In the genomic region with DNA sequence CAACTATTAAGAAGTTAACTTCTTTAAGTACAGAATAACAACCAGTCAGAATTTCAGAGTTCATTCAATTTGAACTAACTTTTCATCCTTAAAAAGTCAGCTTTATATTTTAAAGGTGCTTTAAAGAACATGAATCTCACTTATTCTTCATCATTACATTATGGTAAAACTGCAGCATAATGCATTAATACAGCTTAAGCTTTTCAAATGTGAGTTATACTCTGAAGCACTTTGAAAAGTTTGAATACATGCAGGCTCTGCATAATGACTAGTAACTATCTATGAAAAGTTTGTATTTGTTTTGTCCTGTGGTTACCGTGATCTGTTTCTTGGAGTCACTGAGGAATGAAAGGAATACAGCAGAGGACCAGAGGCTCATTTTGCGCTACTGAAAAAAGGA, we compare ENCODE assay signal across 21 cellular contexts. TPM values are rescaled to one million over a fixed set of nuclear protein-coding genes. Genes with fewer than 3 reads are reported as not detected.
A peak's percentile ranks its signal among the peaks of the same experiment; 100 is the strongest.
DNase-seq lines count a peak whose midpoint lies in the region; ATAC-seq, FAIRE-seq and TF ChIP-seq lines count a peak whose summit lies in the region.
"Had no signal": no experiment of that assay in that cellular context is flagged by ENCODE, and none has a peak within 500 bp of the region (broad histone marks: within the 10 kb centered on the region; RNA-seq: fewer than 3 reads in every experiment).

No MANE protein-coding gene starts in this region.

- TF ChIP-seq CTCF in BE2C (IDR thresholded peaks at IDR 0.05; ENCODE audit: low read depth, low read length) (no peak), smooth muscle cell (IDR thresholded peaks at IDR 0.05; ENCODE audit: borderline replicate concordance, insufficient read depth, poor library complexity, severe bottlenecking) (no peak)

- no peak overlapping the region for H2AFZ ChIP-seq in smooth muscle cell (ENCODE audit: low read depth)

- H3K4me3 ChIP-seq in BE2C (ENCODE audit: low read depth, low read length) (peak overlapping the region; percentile 64), endocrine pancreas (ENCODE audit: control insufficient read depth, insufficient read depth, low read length) (peak overlapping the region; percentile 96), mesodermal cell (ENCODE audit: extremely low read depth, insufficient read depth, low read length, poor library complexity, severe bottlenecking) (peak overlapping the region; percentile 11), smooth muscle cell (peak overlapping the region; percentile 63)

- peaks cover 58% of the 10 kb centered on the region for H4K20me1 ChIP-seq in smooth muscle cell (ENCODE audit: low read depth)

- no peaks in the 10 kb centered on the region for H3F3A ChIP-seq in smooth muscle cell (ENCODE audit: low read depth)

- DNase-seq in BE2C: no peak
- no peak for DNase-seq in smooth muscle cell (lab: John Stamatoyannopoulos, UW; ENCODE audit: unreplicated experiment)
- no peak for DNase-seq in GM19239 (ENCODE audit: insufficient read length, low spot score)
- DNase-seq in activated CD8-positive, alpha-beta memory T cell treated with anti-CD3 and anti-CD28 coated beads, Interleukin-2, amount 50 U/mL, for 48 hours: no peak
- DNase-seq: activated naive CD4-positive, alpha-beta T cell; activated T-cell treated with anti-CD3 and anti-CD28 coated beads, Interleukin-2, amount 50 U/mL, for 24 hours; Calu3; Kasumi-1; naive B cell; NCI-H187 treated with DMSO at 0.1 percent for 48 hours; NCI-H2227 treated with DMSO at 0.1 percent for 48 hours; SHP77; stimulated activated CD4-positive, alpha-beta T cell treated with anti-CD3 and anti-CD28 coated beads, Interleukin-4, amount 100 ng/mL, for 4 hours had no signal

- no peaks in the 10 kb centered on the region for H3K79me2 ChIP-seq in smooth muscle cell (ENCODE audit: low read depth)

- FAIRE-seq in GM19239 (lab: Jason Lieb, UNC): no peak
- FAIRE-seq: bronchial epithelial cell had no signal

- H3K9ac ChIP-seq in endocrine pancreas (ENCODE audit: control insufficient read depth, insufficient read depth, low read length) (peak overlapping the region; percentile 48), smooth muscle cell (ENCODE audit: low read depth) (no peak overlapping the region)

- ATAC-seq in GM18909 (IDR thresholded peaks at IDR 0.05; ENCODE audit: poor library complexity, unreplicated experiment) (no peak), HG02884 (IDR thresholded peaks at IDR 0.05; ENCODE audit: unreplicated experiment) (no peak)
- ATAC-seq: activated CD4-positive, CD25-positive, alpha-beta regulatory T cell treated with anti-CD3 and anti-CD28 coated beads, Interleukin-2, amount 50 U/mL, for 24 hours; activated CD8-positive, alpha-beta T cell treated with anti-CD3 and anti-CD28 coated beads for 36 hours had no signal

- peak overlapping the region; percentile 88 for H3K4me2 ChIP-seq in smooth muscle cell

- WGBS in mesodermal cell (ENCODE audit: insufficient coverage in 2 of 2), 2 experiments: 75% methylated on average over 1 of the region's 2 CpGs
- 58% methylated on average over 2 of the region's 2 CpGs for WGBS in smooth muscle cell (ENCODE audit: low lambda C conversion rate)

- H3K36me3 ChIP-seq in BE2C (peaks cover 13% of the 10 kb centered on the region; the same call in 1 of the 2 replicates), endocrine pancreas (ENCODE audit: control insufficient read depth, insufficient read depth, low read length) (no peaks in the 10 kb centered on the region), mesodermal cell (ENCODE audit: control insufficient read depth, insufficient read depth, low read length) (peaks cover 2% of the 10 kb centered on the region), smooth muscle cell (ENCODE audit: low read depth) (no peaks in the 10 kb centered on the region)

- H3K9me3 ChIP-seq in BE2C (peaks cover 5% of the 10 kb centered on the region; the same call in 1 of the 2 replicates), endocrine pancreas (ENCODE audit: control insufficient read depth, low read length) (no peaks in the 10 kb centered on the region), mesodermal cell (ENCODE audit: control insufficient read depth, low read length) (peaks cover 2% of the 10 kb centered on the region), smooth muscle cell (replicated peaks; ENCODE audit: low read depth) (no peaks in the 10 kb centered on the region)

- H3K27me3 ChIP-seq in BE2C: no peaks in the 10 kb centered on the region
- no peaks in the 10 kb centered on the region for H3K27me3 ChIP-seq in endocrine pancreas (ENCODE audit: control insufficient read depth, insufficient read depth, low read length)
- peaks cover 45% of the 10 kb centered on the region for H3K27me3 ChIP-seq in smooth muscle cell (ENCODE audit: low read depth)

- no peak overlapping the region for H3K27ac ChIP-seq in mesodermal cell (ENCODE audit: low read depth, low read length, severe bottlenecking)
- no peak overlapping the region for H3K27ac ChIP-seq in smooth muscle cell (ENCODE audit: low read depth)
- H3K27ac ChIP-seq: C4-2B had no signal

- H3K4me1 ChIP-seq in BE2C: no peaks in the 10 kb centered on the region; the same call in 1 of the 2 replicates
- peaks cover 31% of the 10 kb centered on the region for H3K4me1 ChIP-seq in endocrine pancreas (ENCODE audit: control insufficient read depth, insufficient read depth, low read length)
- H3K4me1 ChIP-seq in mesodermal cell (ENCODE audit: control insufficient read depth, insufficient read depth, low read length, poor library complexity, severe bottlenecking): no peaks in the 10 kb centered on the region
- peaks cover 7% of the 10 kb centered on the region for H3K4me1 ChIP-seq in smooth muscle cell (ENCODE audit: low read depth)

RNA-seq across cellular contexts. Expression of gene PCDH17, which starts 4.0 kb away (rescaled TPM):
- 7.1 TPM for polyA plus RNA-seq in BE2C (2012; ENCODE audit: insufficient read depth, insufficient read length, low read depth)
- 27.3 TPM for polyA plus RNA-seq in mesodermal cell (2013, experiment 1 of 2)
- polyA plus RNA-seq in mesodermal cell (2013, experiment 2 of 2): 20.2 TPM
- total RNA-seq in smooth muscle cell: 9.6 and 9.7 TPM in 2 replicates
- polyA plus RNA-seq in smooth muscle cell: 5.7 and 5.9 TPM in 2 replicates
- total RNA-seq: activated CD8-positive, alpha-beta T cell treated with anti-CD3 and anti-CD28 coated beads for 36 hours; Calu3 had no signal

Comparison
In these comparisons a context has a peak if more than half of its experiments do, and no peak if none do; other contexts are left out.
1. H3K4me3 ChIP-seq: peak in every context shown above with its lines; median percentile 96 in endocrine pancreas; 64 in BE2C; 63 in smooth muscle cell; 11 in mesodermal cell.